ENCODE assay signal across 18 cellular contexts in genomic region chr2:225114924-225115323, GRCh38.
"Had no signal": no experiment of that assay in that cellular context is flagged by ENCODE, and none has a peak within 500 bp of the region (broad histone marks: within the 10 kb centered on the region; RNA-seq: fewer than 3 reads in every experiment).

No MANE protein-coding gene starts in this region.

- H3K27ac ChIP-seq: parathyroid adenoma, right atrium auricular region, testis, tibial artery had no signal

- H3K4me1 ChIP-seq: parathyroid adenoma, right atrium auricular region, testis had no signal

- H3K79me2 ChIP-seq: parathyroid adenoma had no signal

- H3K9me3 ChIP-seq: right atrium auricular region, testis, tibial artery had no signal

- H3K4me3 ChIP-seq: lung, right atrium auricular region, smooth muscle cell, testis, tibial artery had no signal

- H3K27me3 ChIP-seq: right atrium auricular region, testis, tibial artery had no signal

- H3K9ac ChIP-seq: parathyroid adenoma had no signal

- H2AFZ ChIP-seq: parathyroid adenoma had no signal

- H3K36me3 ChIP-seq: right atrium auricular region, tibial artery had no signal

- ATAC-seq: left lobe of liver; natural killer cell; sciatic nerve; stimulated activated naive CD8-positive, alpha-beta T cell treated with anti-CD3 and anti-CD28 coated beads, Interleukin-15, amount 100 ng/mL, for 72 hours had no signal

- H3K4me2 ChIP-seq: smooth muscle cell had no signal

- DNase-seq: cortex of kidney; effector CD4-positive, alpha-beta T cell; immature natural killer cell; natural killer cell; stimulated activated CD4-positive, alpha-beta T cell treated with anti-CD3 and anti-CD28 coated beads, Interleukin-12 subunit alpha, Interleukin-12 subunit beta, amount 100 ng/mL, for 4 hours; stimulated activated CD4-positive, alpha-beta T cell treated with anti-CD3 and anti-CD28 coated beads, Interleukin-1b, Interleukin-23, amount 100 ng/mL, for 48 hours; stimulated activated CD4-positive, alpha-beta T cell treated with anti-CD3 and anti-CD28 coated beads, Interleukin-4, amount 100 ng/mL, for 1 hour; stimulated activated CD8-positive, alpha-beta memory T cell treated with anti-CD3 and anti-CD28 coated beads, Interleukin-4, amount 100 ng/mL, for 48 hours; stimulated activated naive CD4-positive, alpha-beta T cell; stimulated activated naive CD8-positive, alpha-beta T cell treated with anti-CD3 and anti-CD28 coated beads, Interleukin-15, amount 100 ng/mL, for 72 hours; testis; tibial artery had no signal
